In the genomic region with DNA sequence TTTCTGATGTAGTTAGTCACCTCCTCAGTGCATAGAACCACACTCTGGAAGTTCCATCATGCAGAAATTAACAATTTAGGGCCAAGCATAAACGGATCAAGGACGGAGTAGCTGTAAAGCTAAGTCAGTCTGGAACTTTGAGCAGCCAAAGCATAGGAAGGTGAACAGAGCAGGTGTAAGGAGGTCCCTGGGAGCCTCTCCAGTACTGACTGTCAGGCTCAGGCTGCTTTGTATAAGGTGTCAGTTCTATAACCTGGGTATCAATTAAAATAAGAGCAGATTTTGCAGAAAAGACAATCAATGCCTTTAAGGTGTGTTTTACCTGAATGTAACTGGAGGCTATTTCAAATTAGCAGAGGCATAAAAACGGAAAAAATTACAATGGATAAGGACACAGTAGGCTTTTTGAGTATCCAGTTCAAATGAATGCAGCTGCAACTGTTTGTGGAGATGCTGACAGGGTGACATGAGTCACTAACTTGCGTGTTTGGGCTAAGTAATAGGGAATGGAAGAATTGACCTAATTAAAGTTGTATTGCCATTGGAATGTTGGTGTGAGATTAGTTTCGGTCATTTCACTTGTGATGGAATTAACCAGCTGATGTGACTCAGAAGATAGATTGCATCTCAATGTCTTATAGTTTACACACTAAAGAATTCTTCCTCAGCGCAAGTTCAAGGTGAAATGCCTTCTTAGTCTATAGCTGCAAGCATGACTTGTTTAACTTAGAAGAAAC, we compare ENCODE assay signal across 1 cellular context.
TF ChIP-seq lines count a peak whose summit lies in the region.

No MANE protein-coding gene starts in this region.

TF ChIP-seq in K562, 482 proteins besides CTCF, POLR2A, EP300 and RAD21:
- TF ChIP-seq FOSL1 (tag; conservative IDR thresholded peaks at IDR 0.05) = 0 out of 2 replicates have a peak, but pooled peaks have one; percentile 23
- no peak for TF ChIP-seq TCF3 (CRISPR knock-in tag; IDR thresholded peaks at IDR 0.05)
- TF ChIP-seq ZNF184 (CRISPR knock-in tag; IDR thresholded peaks at IDR 0.05) = no peak
- TF ChIP-seq JUND (IDR thresholded peaks at IDR 0.05; ENCODE audit: borderline replicate concordance, low read depth, low read length) = no peak
- peak; percentile 33; the same call in 1 of the 3 replicates for TF ChIP-seq JUND (tag; IDR thresholded peaks at IDR 0.05; ENCODE audit: borderline replicate concordance, low read depth, low read length)
